Comparison of ENCODE assay signal across 27 cellular contexts in the genomic region with DNA sequence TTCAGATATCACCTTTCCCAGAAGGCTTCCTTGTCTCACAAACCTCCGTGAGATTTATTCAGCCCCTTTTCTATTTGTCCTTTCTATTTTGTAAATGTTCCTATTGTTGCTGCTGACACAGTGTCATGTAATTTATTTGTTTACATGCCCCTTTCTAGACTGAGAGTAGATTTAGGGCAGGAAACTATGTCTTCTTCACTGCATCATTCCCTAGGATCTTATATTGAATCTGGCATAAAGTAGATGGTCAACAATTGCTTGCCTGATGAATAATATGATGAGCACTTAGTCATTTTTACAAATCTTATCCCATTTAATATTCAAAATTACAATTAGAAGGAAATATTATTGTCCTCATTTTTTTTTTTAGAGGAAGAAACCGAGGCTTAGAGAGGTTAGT. TPM values are rescaled to one million over a fixed set of nuclear protein-coding genes. Genes with fewer than 3 reads are reported as not detected.
DNase-seq lines count a peak whose midpoint lies in the region; ATAC-seq, FAIRE-seq and TF ChIP-seq lines count a peak whose summit lies in the region.
"Had no signal": no experiment of that assay in that cellular context is flagged by ENCODE, and none has a peak within 500 bp of the region (broad histone marks: within the 10 kb centered on the region; RNA-seq: fewer than 3 reads in every experiment).

No MANE protein-coding gene starts in this region.

- H3K4me3 ChIP-seq in ACC112 (ENCODE audit: low read depth, low read length), result no peak overlapping the region
- no peak overlapping the region for H3K4me3 ChIP-seq in SJSA1
- H3K4me3 ChIP-seq in smooth muscle cell, result no peak overlapping the region
- no peak overlapping the region for H3K4me3 ChIP-seq in colonic mucosa
- H3K4me3 ChIP-seq in pancreas, result no peak overlapping the region
- H3K4me3 ChIP-seq: HAP-1, PC-9 had no signal

- peak overlapping the region in 3 of 5 experiments; percentile 9 to 29 (median 9) for H3K27ac Mint-ChIP-seq in brain
- H3K27ac Mint-ChIP-seq: CD14-positive monocyte, HFFc6 had no signal

- ATAC-seq in pancreas, result no peak
- ATAC-seq: HepG2 had no signal

- TF ChIP-seq CTCF in brain (conservative IDR thresholded peaks at IDR 0.05) (no peak), smooth muscle cell (IDR thresholded peaks at IDR 0.05; ENCODE audit: borderline replicate concordance, insufficient read depth, poor library complexity, severe bottlenecking) (no peak), colonic mucosa (IDR thresholded peaks at IDR 0.05) (no peak), pancreas (IDR thresholded peaks at IDR 0.05) (no peak)

- peak overlapping the region in 1 of 5 experiments; percentile 20 for H3K4me3 Mint-ChIP-seq in brain
- H3K4me3 Mint-ChIP-seq: CD14-positive monocyte; CD8-positive, alpha-beta memory T cell had no signal

- H2AFZ ChIP-seq in ACC112 (ENCODE audit: low read length, unreplicated experiment), result peak overlapping the region; percentile 1
- no peak overlapping the region for H2AFZ ChIP-seq in smooth muscle cell (ENCODE audit: low read depth)
- H2AFZ ChIP-seq: PC-9 had no signal

- H3K36me3 ChIP-seq in ACC112 (ENCODE audit: insufficient read depth, low read length) (no peaks in the 10 kb centered on the region), SJSA1 (0 out of 2 replicates have a peak, but pooled peaks cover 3% of the 10 kb centered on the region), smooth muscle cell (ENCODE audit: low read depth) (no peaks in the 10 kb centered on the region), colonic mucosa (no peaks in the 10 kb centered on the region), pancreas (no peaks in the 10 kb centered on the region)
- H3K36me3 ChIP-seq: BE2C, HAP-1 had no signal

- H3K27ac ChIP-seq in ACC112 (ENCODE audit: low read depth, low read length) (peak overlapping the region; percentile 48), SJSA1 (peak overlapping the region; percentile 53), smooth muscle cell (ENCODE audit: low read depth) (peak overlapping the region; percentile 12), colonic mucosa (no peak overlapping the region), pancreas (no peak overlapping the region)
- H3K27ac ChIP-seq: PC-9 had no signal

- H3K79me2 ChIP-seq in ACC112 (ENCODE audit: control insufficient read depth, insufficient read depth, low read length, unreplicated experiment) (no peaks in the 10 kb centered on the region), smooth muscle cell (ENCODE audit: low read depth) (peaks cover 10% of the 10 kb centered on the region)

- H3K36me3 Mint-ChIP-seq in brain, result peaks cover 17% of the 10 kb centered on the region
- H3K36me3 Mint-ChIP-seq: CD14-positive monocyte; CD8-positive, alpha-beta memory T cell had no signal

- intact Hi-C loops in colonic mucosa (cut with DNase I) (no loop called here), pancreas (cut with DNase I) (no loop called here)

- H3K4me1 ChIP-seq in ACC112 (ENCODE audit: control insufficient read depth, insufficient read depth, low read length, unreplicated experiment), result peaks cover 47% of the 10 kb centered on the region
- H3K4me1 ChIP-seq in SJSA1 (replicated peaks), result peaks cover 54% of the 10 kb centered on the region
- H3K4me1 ChIP-seq in smooth muscle cell (ENCODE audit: low read depth), result peaks cover 30% of the 10 kb centered on the region
- H3K4me1 ChIP-seq in colonic mucosa, result no peaks in the 10 kb centered on the region
- H3K4me1 ChIP-seq in pancreas, result peaks cover 0 to 7% (median 0%) of the 10 kb centered on the region in 3 donors
- H3K4me1 ChIP-seq: BE2C had no signal

- H3K4me1 Mint-ChIP-seq in brain, result peaks cover 43% of the 10 kb centered on the region
- H3K4me1 Mint-ChIP-seq: CD14-positive monocyte had no signal

- H4K20me1 ChIP-seq in smooth muscle cell (ENCODE audit: low read depth), result no peaks in the 10 kb centered on the region

- H3K27me3 ChIP-seq in ACC112 (ENCODE audit: insufficient read depth, low read length) (no peaks in the 10 kb centered on the region), SJSA1 (replicated peaks) (no peaks in the 10 kb centered on the region), smooth muscle cell (ENCODE audit: low read depth) (no peaks in the 10 kb centered on the region), colonic mucosa (no peaks in the 10 kb centered on the region), pancreas (no peaks in the 10 kb centered on the region)
- H3K27me3 ChIP-seq: BE2C had no signal

- 88% methylated on average over 2 of the region's 2 CpGs for WGBS in smooth muscle cell (ENCODE audit: low lambda C conversion rate)
- WGBS in pancreas, 2 donors, result 57 to 60% methylated on average over 2 of the region's 2 CpGs

- DNase-seq in SJSA1 (ENCODE audit: low read depth in 1 of 2, low spot score in 2 of 2), result peak in 1 of 2 experiments; percentile 40
- DNase-seq in smooth muscle cell (lab: John Stamatoyannopoulos, UW; ENCODE audit: unreplicated experiment), result no peak
- DNase-seq in stimulated activated CD8-positive, alpha-beta memory T cell treated with anti-CD3 and anti-CD28 coated beads, Interleukin-4, amount 100 ng/mL, for 48 hours, result no peak
- DNase-seq in colonic mucosa, result no peak
- no peak for DNase-seq in pancreas
- DNase-seq: BE2C; CD8-positive, alpha-beta memory T cell; DMS153; GOT3; HFFc6; Karpas-422; NCI-H1436 treated with DMSO at 0.1 percent for 48 hours; NCI-H187 treated with DMSO at 0.1 percent for 48 hours; NCI-H2107; NCI-H446; NCI-H524 treated with DMSO at 0.1 percent for 48 hours; NCI-H82; NK-92 treated with Interleukin-12 subunit alpha and Interleukin-12 subunit beta, amount 100 ng/mL, for 24 hours; PC-9; Right ventricle myocardium superior; SW 1271 had no signal

- FAIRE-seq in pancreas (lab: Jason Lieb, UNC), result no peak
- FAIRE-seq: A204.1, HepG2 had no signal

- H3K9me3 Mint-ChIP-seq in brain, result no peaks in the 10 kb centered on the region
- H3K9me3 Mint-ChIP-seq: CD14-positive monocyte; CD8-positive, alpha-beta memory T cell; HFFc6 had no signal

- no peak overlapping the region for H3K4me2 ChIP-seq in smooth muscle cell
- H3K4me2 ChIP-seq: PC-9 had no signal

- peaks cover 9% of the 10 kb centered on the region for H3F3A ChIP-seq in smooth muscle cell (ENCODE audit: low read depth)

- H3K9ac ChIP-seq in smooth muscle cell (ENCODE audit: low read depth) (no peak overlapping the region), colonic mucosa (ENCODE audit: low read depth in 2 of 2, low read length in 2 of 2) (no peak overlapping the region)

- H3K9me3 ChIP-seq in SJSA1 (replicated peaks) (no peaks in the 10 kb centered on the region), smooth muscle cell (replicated peaks; ENCODE audit: low read depth) (no peaks in the 10 kb centered on the region), colonic mucosa (no peaks in the 10 kb centered on the region), pancreas (no peaks in the 10 kb centered on the region)
- H3K9me3 ChIP-seq: BE2C, HAP-1 had no signal

- H3K27me3 Mint-ChIP-seq in brain, result peaks cover 8% of the 10 kb centered on the region

RNA-seq across cellular contexts. Expression of gene CNN3, which starts 8.1 kb away (rescaled TPM):
- total RNA-seq in SJSA1 (2014; rRNA removed; shearing (Covaris generic)), result 543 and 602 TPM in 2 replicates
- polyA plus RNA-seq in brain (ENCODE audit: insufficient read depth, low read depth, low replicate concordance) (184 TPM), smooth muscle cell (545 and 633 TPM in 2 replicates), pancreas (10 to 100 TPM; 33.6 to 49.4 TPM)
- total RNA-seq in smooth muscle cell (467 and 525 TPM in 2 replicates), colonic mucosa (100 to 1,000 TPM; 117 to 164 TPM), pancreas (100 to 1,000 TPM in 2 of 6 donors, 10 to 100 TPM in 4; 31.7 to 143 (median 53.6) TPM)

Comparison
In these comparisons a context has a peak if more than half of its experiments do, and no peak if none do; other contexts are left out.
1. H3K27ac ChIP-seq: peak in ACC112 (single experiment), SJSA1 (single experiment) and smooth muscle cell (single experiment); none in colonic mucosa (single experiment) and pancreas (0 of 4).